8 cellular contexts compared by ENCODE assay signal in the genomic region with DNA sequence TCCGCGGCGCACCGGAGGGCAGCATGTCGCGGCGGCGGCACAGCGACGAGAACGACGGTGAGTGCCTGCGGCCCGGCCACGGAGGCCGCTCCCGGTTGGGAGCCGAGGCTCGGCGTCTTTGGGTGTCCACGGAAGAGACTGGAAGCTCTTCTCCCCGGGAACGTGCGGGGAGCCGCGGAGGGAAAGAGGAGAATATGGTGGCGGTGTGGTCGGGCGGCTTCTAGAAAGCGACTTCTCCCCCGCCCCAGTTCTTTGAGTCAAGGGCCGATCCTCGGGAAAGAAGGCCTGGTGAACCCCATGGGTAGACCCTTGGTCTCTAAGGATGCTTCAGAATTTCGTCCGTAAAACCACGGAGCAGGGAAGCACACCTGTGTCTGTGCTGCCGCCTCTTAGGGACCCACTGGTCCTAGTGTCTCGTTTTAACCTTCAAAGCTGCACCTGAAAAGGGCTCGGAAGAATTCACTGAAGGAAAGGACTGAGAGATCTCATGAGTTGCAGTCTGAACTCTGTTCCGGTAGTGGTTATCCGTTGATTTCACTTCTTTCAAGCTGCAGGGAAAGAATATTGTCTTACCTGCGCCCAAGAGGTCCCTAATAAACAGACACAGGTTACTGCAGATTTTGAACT. TPM values are rescaled to one million over a fixed set of nuclear protein-coding genes. Genes with fewer than 3 reads are reported as not detected.
A peak's percentile ranks its signal among the peaks of the same experiment; 100 is the strongest.
DNase-seq lines count a peak whose midpoint lies in the region; ATAC-seq, FAIRE-seq and TF ChIP-seq lines count a peak whose summit lies in the region.

No MANE protein-coding gene starts in this region.

- ATAC-seq in HepG2 (peak; percentile 4), GM19023 (IDR thresholded peaks at IDR 0.05; ENCODE audit: unreplicated experiment) (no peak), GM21367 (IDR thresholded peaks at IDR 0.05; ENCODE audit: unreplicated experiment) (no peak)

- H3K27ac ChIP-seq in brain microvascular endothelial cell: peak overlapping the region; percentile 97
- peak overlapping the region; percentile 98 for H3K27ac ChIP-seq in HepG2 (ENCODE audit: extremely low read length, insufficient read depth, low read length)
- peak overlapping the region; percentile 94 for H3K27ac ChIP-seq in tibial artery

- H3K4me2 ChIP-seq in HepG2 (ENCODE audit: low read depth, low read length): peak overlapping the region; percentile 72

- no peak for FAIRE-seq in HepG2 (lab: Jason Lieb, UNC)

- POLR2A ChIA-PET in HepG2 (lab: Yijun Ruan, JAX): interaction anchor here (1.1 to 2.5 kb wide), 20 partner anchors 9 to 780 kb away, joined by 3 to 20 read pairs (median 7); partner anchors contain the start of genes ANP32B, NANS, TDRD7 and TRMO

- intact Hi-C loops in HepG2 (cut with micrococcal nuclease; ENCODE audit: unreplicated experiment) (loop anchor here (10.0 kb wide), 1 partner anchor 351 kb away; the partner anchor contains the start of gene ANP32B), tibial artery (cut with DNase I; ENCODE audit: low total_unique reads) (no loop called here)

- no peak overlapping the region for H2AFZ ChIP-seq in HepG2 (ENCODE audit: low read length)

- in situ Hi-C loops in brain microvascular endothelial cell (cut with HindIII; ENCODE audit: low pct_ligation_motif_present, low sequenced_read_pairs) (no loop called here), HepG2 (cut with HindIII; ENCODE audit: extremely low pct_ligation_motif_present, low pct_unique_long_range_greater_than_20kb) (no loop called here)

- DNase-seq in NOMO-1 treated with DMSO at 0.1 percent for 48 hours (lab: John Stamatoyannopoulos, UW; ENCODE audit: unreplicated experiment) (peak; percentile 14), NOMO-1 treated with dmso at 0.1 percent for 144 hours (lab: John Stamatoyannopoulos, UW; ENCODE audit: unreplicated experiment) (no peak), LoVo (ENCODE audit: low spot score) (peak; percentile 2), brain microvascular endothelial cell (no peak), HepG2 (ENCODE audit: low spot score) (peak; percentile 3), tibial artery (no peak)

- H3K4me3 ChIP-seq in brain microvascular endothelial cell (ENCODE audit: low read depth, low read length): peak overlapping the region; percentile 95
- peak overlapping the region; percentile 82 to 89 (median 89) for H3K4me3 ChIP-seq in HepG2 (replicated peaks in 1 of 3; ENCODE audit: insufficient read depth in 1 of 3, low read depth in 2 of 3, low read length in 3 of 3)
- H3K4me3 ChIP-seq in tibial artery: peak overlapping the region; percentile 87 to 93

- H3K9me3 ChIP-seq in HepG2 (ENCODE audit: low read length): no peaks in the 10 kb centered on the region
- H3K9me3 ChIP-seq in tibial artery: no peaks in the 10 kb centered on the region

- TF ChIP-seq EP300 in HepG2 (IDR thresholded peaks at IDR 0.05; ENCODE audit: low read depth in 2 of 2, low read length in 2 of 2) (no peak), HepG2 (CRISPR knock-in tag; IDR thresholded peaks at IDR 0.05; ENCODE audit: borderline replicate concordance) (no peak)

- peaks cover 78% of the 10 kb centered on the region for H3K79me2 ChIP-seq in HepG2 (ENCODE audit: insufficient read depth, low read length)

- TF ChIP-seq CTCF in brain microvascular endothelial cell (IDR thresholded peaks at IDR 0.05; ENCODE audit: low read depth, low read length, missing control alignments): no peak
- no peak for TF ChIP-seq CTCF in HepG2 (CRISPR knock-in tag; IDR thresholded peaks at IDR 0.05)
- TF ChIP-seq CTCF in tibial artery (IDR thresholded peaks at IDR 0.05): no peak

- H4K20me1 ChIP-seq in HepG2 (ENCODE audit: insufficient read depth, low read length): peaks cover 8% of the 10 kb centered on the region

- H3K4me1 ChIP-seq in HepG2 (ENCODE audit: insufficient read depth, low read length): peaks cover 54% of the 10 kb centered on the region
- peaks cover 0 to 60% (median 30%) of the 10 kb centered on the region in 4 donors for H3K4me1 ChIP-seq in tibial artery

- 1% methylated on average over 24 of the region's 42 CpGs for WGBS in HepG2 (ENCODE audit: low lambda C conversion rate)

- H3K9ac ChIP-seq in HepG2 (ENCODE audit: insufficient read depth, low read depth, low read length): peak overlapping the region; percentile 97

- H3K27me3 ChIP-seq in brain microvascular endothelial cell (replicated peaks) (no peaks in the 10 kb centered on the region), HepG2 (ENCODE audit: control insufficient read depth in 1 of 2, insufficient read depth in 2 of 2, low read length in 2 of 2) (peaks cover 0 to 8% of the 10 kb centered on the region in 2 experiments; a peak in 1 of 5 replicates), tibial artery (no peaks in the 10 kb centered on the region)

- CTCF ChIA-PET in HepG2 (lab: Yijun Ruan, JAX; ENCODE audit: low intra/inter-chr PET ratio, low total read pairs): no interaction called here

- TF ChIP-seq POLR2A in HepG2 (IDR thresholded peaks at IDR 0.05; ENCODE audit: insufficient read depth in 1 of 2, low read depth in 2 of 2, low read length in 2 of 2): no peak; a peak in 1 of 4 replicates

- BruUV-seq in HepG2 (replicated peaks; lab: Mats Ljungman, UMichigan): no TSS peak

- H3K36me3 ChIP-seq in brain microvascular endothelial cell (replicated peaks) (no peaks in the 10 kb centered on the region), HepG2 (replicated peaks in 1 of 2; ENCODE audit: control insufficient read depth in 1 of 2, insufficient read depth in 2 of 2, low read length in 2 of 2) (no peaks in the 10 kb centered on the region), tibial artery (no peaks in the 10 kb centered on the region)

- 0 out of 2 replicates have a peak, but pooled peaks have one; percentile 26 for TF ChIP-seq RAD21 in HepG2 (CRISPR knock-in tag; IDR thresholded peaks at IDR 0.05)

TF ChIP-seq in HepG2, 621 proteins besides CTCF, POLR2A, EP300 and RAD21 (continues in another document):
- peak; percentile 33; the same call in 1 of the 2 replicates for TF ChIP-seq ZNF33B (CRISPR knock-in tag; IDR thresholded peaks at IDR 0.05)
- TF ChIP-seq ZNF615 (CRISPR knock-in tag; IDR thresholded peaks at IDR 0.05; ENCODE audit: borderline replicate concordance): 0 out of 2 replicates have a peak, but pooled peaks have one; percentile 50
- TF ChIP-seq ZNF138 (CRISPR knock-in tag; IDR thresholded peaks at IDR 0.05; ENCODE audit: low read depth): no peak
- no peak; the same call in 1 of the 2 replicates for TF ChIP-seq ZFP90 (CRISPR knock-in tag; IDR thresholded peaks at IDR 0.05; ENCODE audit: borderline replicate concordance)
- TF ChIP-seq ZNF451 (CRISPR knock-in tag; IDR thresholded peaks at IDR 0.05): peak; percentile 2; the same call in 1 of the 2 replicates
- TF ChIP-seq GPN1 (CRISPR knock-in tag; IDR thresholded peaks at IDR 0.05; ENCODE audit: borderline replicate concordance): no peak; the same call in 1 of the 2 replicates
- TF ChIP-seq ZNF747 (CRISPR knock-in tag; IDR thresholded peaks at IDR 0.05; ENCODE audit: borderline replicate concordance): no peak

RNA-seq across cellular contexts. Expression of gene NCBP1, which starts 0.4 kb away (rescaled TPM):
- total RNA-seq in HepG2 (2016; rRNA removed; fragmentation: Illumina TruSeq; extraction: Trizol): 40.2 and 46.5 TPM in 2 replicates
- total RNA-seq in HepG2 (2016; cell fraction: cytosol; rRNA removed; fragmentation: Illumina TruSeq; extraction: Trizol; ENCODE audit: low read depth): 6.3 and 9.7 TPM in 2 replicates
- 41.4 and 48.1 TPM in 2 replicates for total RNA-seq in HepG2 (2016; cell fraction: insoluble cytoplasmic fraction; rRNA removed; fragmentation: Illumina TruSeq; extraction: Trizol)
- 11.1 and 11.8 TPM in 2 replicates for total RNA-seq in HepG2 (2016; cell fraction: membrane; rRNA removed; fragmentation: Illumina TruSeq; extraction: Trizol)
- total RNA-seq in HepG2 (2016; cell fraction: nucleus; rRNA removed; fragmentation: Illumina TruSeq; extraction: Trizol): 42.6 and 52.6 TPM in 2 replicates
- polyA plus RNA-seq in HepG2 (2011; rRNA removed): 12.4 and 13.3 TPM in 2 replicates
- polyA plus RNA-seq in HepG2 (2011; cell fraction: cytosol; rRNA removed): 5.2 and 6.8 TPM in 2 replicates
- 15.4 and 22.1 TPM in 2 replicates for polyA plus RNA-seq in HepG2 (2011; cell fraction: nucleus; rRNA removed)
- polyA plus RNA-seq in HepG2 (2012): 15.3 and 22.1 TPM in 2 replicates
- polyA plus RNA-seq in HepG2 (2016; cell fraction: cytosol; fragmentation: Illumina TruSeq; extraction: Trizol; ENCODE audit: low read depth): 2.3 and 2.6 TPM in 2 replicates
- 35.0 and 36.2 TPM in 2 replicates for polyA plus RNA-seq in HepG2 (2016; cell fraction: insoluble cytoplasmic fraction; fragmentation: Illumina TruSeq; extraction: Trizol; ENCODE audit: low read depth)
- polyA plus RNA-seq in HepG2 (2016; cell fraction: membrane; fragmentation: Illumina TruSeq; extraction: Trizol; ENCODE audit: low read depth): 3.4 and 6.0 TPM in 2 replicates
- 46.0 and 62.4 TPM in 2 replicates for polyA plus RNA-seq in HepG2 (2016; cell fraction: nucleus; fragmentation: Illumina TruSeq; extraction: Trizol; ENCODE audit: insufficient read depth, low read depth)
- 15.9 and 28.1 TPM in 2 replicates for polyA minus RNA-seq in HepG2 (2011; rRNA and poly(A)+ RNA removed; ENCODE audit: low replicate concordance)
- 8.4 and 10.3 TPM in 2 replicates for polyA minus RNA-seq in HepG2 (2011; cell fraction: cytosol; rRNA and poly(A)+ RNA removed)
- 51.0 and 59.1 TPM in 2 replicates for polyA minus RNA-seq in HepG2 (2011; cell fraction: nucleus; rRNA and poly(A)+ RNA removed)

RNA-seq across cellular contexts. Expression of gene TSTD2, which starts 0.8 kb away (rescaled TPM):
- total RNA-seq in HepG2 (2016; rRNA removed; fragmentation: Illumina TruSeq; extraction: Trizol): 16.0 and 17.0 TPM in 2 replicates
- 2.0 and 2.6 TPM in 2 replicates for total RNA-seq in HepG2 (2016; cell fraction: cytosol; rRNA removed; fragmentation: Illumina TruSeq; extraction: Trizol; ENCODE audit: low read depth)
- total RNA-seq in HepG2 (2016; cell fraction: insoluble cytoplasmic fraction; rRNA removed; fragmentation: Illumina TruSeq; extraction: Trizol): 15.0 and 16.1 TPM in 2 replicates
- total RNA-seq in HepG2 (2016; cell fraction: membrane; rRNA removed; fragmentation: Illumina TruSeq; extraction: Trizol): 6.6 and 7.8 TPM in 2 replicates
- 23.1 and 25.4 TPM in 2 replicates for total RNA-seq in HepG2 (2016; cell fraction: nucleus; rRNA removed; fragmentation: Illumina TruSeq; extraction: Trizol)
- 23.1 and 26.5 TPM in 2 replicates for polyA plus RNA-seq in HepG2 (2011; rRNA removed)
- polyA plus RNA-seq in HepG2 (2011; cell fraction: cytosol; rRNA removed): 11.0 and 13.8 TPM in 2 replicates
- polyA plus RNA-seq in HepG2 (2011; cell fraction: nucleus; rRNA removed): 39.2 and 49.7 TPM in 2 replicates
- polyA plus RNA-seq in HepG2 (2012): 16.2 and 19.0 TPM in 2 replicates
- polyA plus RNA-seq in HepG2 (2016; cell fraction: cytosol; fragmentation: Illumina TruSeq; extraction: Trizol; ENCODE audit: low read depth): 1.2 TPM in 2 replicates
- 13.7 and 13.9 TPM in 2 replicates for polyA plus RNA-seq in HepG2 (2016; cell fraction: insoluble cytoplasmic fraction; fragmentation: Illumina TruSeq; extraction: Trizol; ENCODE audit: low read depth)
- 3.1 and 3.8 TPM in 2 replicates for polyA plus RNA-seq in HepG2 (2016; cell fraction: membrane; fragmentation: Illumina TruSeq; extraction: Trizol; ENCODE audit: low read depth)
- 36.4 and 38.7 TPM in 2 replicates for polyA plus RNA-seq in HepG2 (2016; cell fraction: nucleus; fragmentation: Illumina TruSeq; extraction: Trizol; ENCODE audit: insufficient read depth, low read depth)
- polyA minus RNA-seq in HepG2 (2011; rRNA and poly(A)+ RNA removed; ENCODE audit: low replicate concordance): 24.8 and 29.2 TPM in 2 replicates
- polyA minus RNA-seq in HepG2 (2011; cell fraction: cytosol; rRNA and poly(A)+ RNA removed): 16.7 and 21.4 TPM in 2 replicates
- polyA minus RNA-seq in HepG2 (2011; cell fraction: nucleus; rRNA and poly(A)+ RNA removed): 49.7 and 59.2 TPM in 2 replicates

Comparison
In these comparisons a context has a peak if more than half of its experiments do, and no peak if none do; other contexts are left out.
1. DNase-seq: peak in NOMO-1 treated with DMSO at 0.1 percent for 48 hours (single experiment), LoVo (single experiment) and HepG2 (single experiment); none in NOMO-1 treated with dmso at 0.1 percent for 144 hours (single experiment), brain microvascular endothelial cell (single experiment) and tibial artery (0 of 2).
2. Peak in every context shown above with its lines, with median percentiles within 50 percentile points of each other: H3K27ac ChIP-seq and H3K4me3 ChIP-seq.